ENCODE assay signal across 25 cellular contexts in genomic region chr15:78552597-78552996, GRCh38. TPM values are rescaled to one million over a fixed set of nuclear protein-coding genes. Genes with fewer than 3 reads are reported as not detected.
DNase-seq lines count a peak whose midpoint lies in the region; ATAC-seq, FAIRE-seq and TF ChIP-seq lines count a peak whose summit lies in the region.
"Had no signal": no experiment of that assay in that cellular context is flagged by ENCODE, and none has a peak within 500 bp of the region (broad histone marks: within the 10 kb centered on the region; RNA-seq: fewer than 3 reads in every experiment).

No MANE protein-coding gene starts in this region.

- no peaks in the 10 kb centered on the region for H3K4me1 ChIP-seq in SK-N-SH (ENCODE audit: control insufficient read depth in 1 of 2, insufficient read depth in 2 of 2, low read depth in 1 of 2, low read length in 1 of 2)
- peaks cover 34% of the 10 kb centered on the region for H3K4me1 ChIP-seq in MM.1S (ENCODE audit: low read length)
- peaks cover 6% of the 10 kb centered on the region for H3K4me1 ChIP-seq in GM12878 (ENCODE audit: control insufficient read depth, insufficient read depth, low read length)
- H3K4me1 ChIP-seq: BLaER1 treated with 17β-estradiol and CSF1 and Interleukin-3, amounts not matched to agents 10 nM and 100 nM had no signal

- H3K9ac ChIP-seq in SK-N-SH (no peak overlapping the region), MM.1S (ENCODE audit: low read length) (no peak overlapping the region), GM12878 (ENCODE audit: control insufficient read depth, insufficient read depth, low read length) (no peak overlapping the region)
- H3K9ac ChIP-seq: BLaER1 treated with 17β-estradiol and CSF1 and Interleukin-3, amounts not matched to agents 10 nM and 100 nM had no signal

- H3K9me2 ChIP-seq in SK-N-SH (no peaks in the 10 kb centered on the region), MM.1S (replicated peaks; ENCODE audit: insufficient read depth, low read length) (no peaks in the 10 kb centered on the region)

- intact Hi-C loops in GM12878 (cut with micrococcal nuclease; ENCODE audit: unreplicated experiment) = no loop called here

- H3K36me3 ChIP-seq in SK-N-SH (replicated peaks in 1 of 2; ENCODE audit: control insufficient read depth in 1 of 2, insufficient read depth in 2 of 2, low read length in 1 of 2) (peaks cover 27 to 32% of the 10 kb centered on the region in 2 experiments), MM.1S (replicated peaks; ENCODE audit: insufficient read depth, low read length) (peaks cover 10% of the 10 kb centered on the region; the same call in 1 of the 2 replicates), GM12878 (ENCODE audit: control insufficient read depth in 2 of 2, insufficient read depth in 2 of 2, low read length in 1 of 2) (peaks cover 3 to 17% of the 10 kb centered on the region in 2 experiments)

- H3K4me2 ChIP-seq in SK-N-SH = no peak overlapping the region
- H3K4me2 ChIP-seq in MM.1S (ENCODE audit: low read depth, low read length) = peak overlapping the region; percentile 60; the same call in 1 of the 2 replicates
- no peak overlapping the region for H3K4me2 ChIP-seq in GM12878 (ENCODE audit: control insufficient read depth, insufficient read depth)
- H3K4me2 ChIP-seq: BLaER1 treated with 17β-estradiol and CSF1 and Interleukin-3, amounts not matched to agents 10 nM and 100 nM had no signal

- no TSS peak for BruUV-seq in GM12878 (replicated peaks; lab: Mats Ljungman, UMichigan)

- H3F3A ChIP-seq in SK-N-SH (replicated peaks; ENCODE audit: insufficient read depth) (peaks cover 8% of the 10 kb centered on the region), MM.1S (ENCODE audit: insufficient read depth, low read length) (peaks cover 27% of the 10 kb centered on the region)

- CTCF ChIA-PET in SK-N-SH (lab: Yijun Ruan, JAX) = interaction anchor here (1.2 kb wide), 1 partner anchor 183 kb away, joined by 3 read pairs; no protein-coding TSS in a partner anchor
- CTCF ChIA-PET in GM12878 (lab: Yijun Ruan, JAX) = interaction anchor here (1.0 to 1.2 kb wide), 3 partner anchors 11 to 186 kb away, joined by 3 read pairs; partner anchors contain the start of gene PSMA4

- H3K79me2 ChIP-seq in SK-N-SH (ENCODE audit: insufficient read depth) (no peaks in the 10 kb centered on the region), MM.1S (ENCODE audit: low read length) (no peaks in the 10 kb centered on the region), GM12878 (ENCODE audit: control insufficient read depth, insufficient read depth, low read length) (no peaks in the 10 kb centered on the region)

- no peak for TF ChIP-seq CTCF in SK-N-SH (IDR thresholded peaks at IDR 0.05)
- TF ChIP-seq CTCF in MM.1S (IDR thresholded peaks at IDR 0.05; ENCODE audit: low read length) = no peak
- TF ChIP-seq CTCF in GM12878 (IDR thresholded peaks at IDR 0.05 in 2 of 3, conservative IDR thresholded peaks at IDR 0.05 in 1 of 3; ENCODE audit: control insufficient read depth in 2 of 3, extremely low read depth in 1 of 3, insufficient read depth in 1 of 3, low read depth in 3 of 3, low read length in 3 of 3) = no peak
- TF ChIP-seq CTCF in foreskin fibroblast (IDR thresholded peaks at IDR 0.05; ENCODE audit: low read depth, low read length) = no peak

- no peak for TF ChIP-seq POLR2A in GM12878 (IDR thresholded peaks at IDR 0.05; ENCODE audit: low read depth, low read length)

- no peak for FAIRE-seq in GM12878 (lab: Jason Lieb, UNC)
- FAIRE-seq: GM12891, H54, HTR-8/SVneo had no signal

- DNase-seq in SK-N-SH (no peak), MM.1S (no peak), GM12878 (ENCODE audit: low read depth, low spot score) (no peak), foreskin fibroblast (no peak)
- DNase-seq: AML-193; CD4-positive, alpha-beta T cell; DMS53; GDM1; KG1; NCI-H1092; NCI-H1417 treated with DMSO at 0.1 percent for 48 hours; NCI-H1694 treated with DMSO at 0.1 percent for 48 hours; NCI-H2081; NCI-H446; NCI-H524 treated with DMSO at 0.1 percent for 48 hours; NCI-H82; RPMI8226; SHP77 had no signal

- POLR2A ChIA-PET in SK-N-SH (lab: Yijun Ruan, JAX) (interaction anchor here (1.4 kb wide), 1 partner anchor 13 kb away, joined by 3 read pairs; the partner anchor contains the start of gene CHRNA5), GM12878 (lab: Charles Lee) (interaction anchor here (0.9 to 1.7 kb wide), 2 partner anchors 12 to 14 kb away, joined by 3 to 4 read pairs; partner anchors contain the start of gene PSMA4)

- H3K27me3 ChIP-seq in SK-N-SH (ENCODE audit: insufficient read depth) (no peaks in the 10 kb centered on the region), MM.1S (replicated peaks; ENCODE audit: insufficient read depth, low read length) (no peaks in the 10 kb centered on the region), GM12878 (replicated peaks in 1 of 2; ENCODE audit: control insufficient read depth in 2 of 2, insufficient read depth in 2 of 2, low read length in 1 of 2) (no peaks in the 10 kb centered on the region)
- H3K27me3 ChIP-seq: BLaER1 treated with 17β-estradiol and CSF1 and Interleukin-3, amounts not matched to agents 10 nM and 100 nM had no signal

- SMC1A ChIA-PET in GM12878 (lab: Charles Lee; ENCODE audit: uncharacterized antibody, unreplicated experiment) = interaction anchor here (1.0 to 2.1 kb wide), 5 partner anchors 10 to 16 kb away, joined by 3 to 11 read pairs (median 4); partner anchors contain the start of genes CHRNA5 and PSMA4

- RAD21 ChIA-PET in GM12878 (lab: Charles Lee; ENCODE audit: unreplicated experiment) = interaction anchor here (0.5 to 1.4 kb wide), 3 partner anchors 11 to 16 kb away, joined by 3 to 5 read pairs (median 3); no protein-coding TSS in a partner anchor

- TF ChIP-seq EP300 in SK-N-SH (IDR thresholded peaks at IDR 0.05; ENCODE audit: borderline replicate concordance in 1 of 2, low read depth in 1 of 2, low read length in 1 of 2) (no peak), GM12878 (IDR thresholded peaks at IDR 0.05; ENCODE audit: borderline replicate concordance in 1 of 2, control insufficient read depth in 1 of 2, low read depth in 2 of 2, low read length in 2 of 2) (no peak)

- H2AFZ ChIP-seq in SK-N-SH (ENCODE audit: low read depth) (no peak overlapping the region), MM.1S (ENCODE audit: low read length) (no peak overlapping the region), GM12878 (ENCODE audit: control insufficient read depth, low read depth, low read length) (peak overlapping the region; percentile 37; the same call in 1 of the 2 replicates)

- in situ Hi-C loops in GM12878 (cut with MboI) = no loop called here

- WGBS in SK-N-SH (ENCODE audit: low lambda C conversion rate) = 75% methylated on average over 5 of the region's 5 CpGs
- 82% methylated on average over 5 of the region's 5 CpGs for WGBS in GM12878 (ENCODE audit: insufficient coverage, insufficient replicate concordance, low lambda C conversion rate, missing lambda C conversion rate)

- H3K27ac ChIP-seq in SK-N-SH (ENCODE audit: low read depth in 2 of 2, low read length in 1 of 2) = no peak overlapping the region
- H3K27ac ChIP-seq in MM.1S (ENCODE audit: low read length) = peak overlapping the region; percentile 65; the same call in 1 of the 2 replicates
- no peak overlapping the region; the same call in 1 of the 2 replicates for H3K27ac ChIP-seq in GM12878 (ENCODE audit: control insufficient read depth, insufficient read depth)
- H3K27ac ChIP-seq: BLaER1 treated with 17β-estradiol and CSF1 and Interleukin-3, amounts not matched to agents 10 nM and 100 nM had no signal

- H4K20me1 ChIP-seq in SK-N-SH (ENCODE audit: insufficient read depth) (no peaks in the 10 kb centered on the region), MM.1S (ENCODE audit: insufficient read depth, low read length) (no peaks in the 10 kb centered on the region), GM12878 (ENCODE audit: control insufficient read depth, insufficient read depth) (no peaks in the 10 kb centered on the region)

- TF ChIP-seq RAD21 in SK-N-SH (IDR thresholded peaks at IDR 0.05; ENCODE audit: low read length) = no peak
- TF ChIP-seq RAD21 in GM12878 (IDR thresholded peaks at IDR 0.05; ENCODE audit: insufficient read depth, low read depth, low read length) = no peak

- H3K4me3 ChIP-seq in SK-N-SH (ENCODE audit: low read depth in 2 of 2, low read length in 1 of 2) (no peak overlapping the region), MM.1S (ENCODE audit: low read length) (no peak overlapping the region), GM12878 (no peak overlapping the region), foreskin fibroblast (ENCODE audit: low read depth in 1 of 2, low read length in 2 of 2) (no peak overlapping the region)
- H3K4me3 ChIP-seq: BLaER1 treated with 17β-estradiol and CSF1 and Interleukin-3, amounts not matched to agents 10 nM and 100 nM had no signal

- ATAC-seq in SK-N-SH treated with all-trans-retinoic acid at 6 μM for 48 hours = peak; percentile 53; the same call in 2 of the 3 replicates
- no peak; the same call in 2 of the 3 replicates for ATAC-seq in GM12878
- ATAC-seq in HG03280 (IDR thresholded peaks at IDR 0.05; ENCODE audit: unreplicated experiment) = no peak
- ATAC-seq in GM21825 (IDR thresholded peaks at IDR 0.05; ENCODE audit: unreplicated experiment) = no peak

- H3K9me3 ChIP-seq in SK-N-SH (no peaks in the 10 kb centered on the region), MM.1S (replicated peaks; ENCODE audit: insufficient read depth, low read length) (no peaks in the 10 kb centered on the region), GM12878 (replicated peaks; ENCODE audit: control insufficient read depth, insufficient read depth, low read length) (no peaks in the 10 kb centered on the region)
- H3K9me3 ChIP-seq: BLaER1 treated with 17β-estradiol and CSF1 and Interleukin-3, amounts not matched to agents 10 nM and 100 nM had no signal

RNA-seq across cellular contexts. Expression of gene PSMA4, which starts 12.4 kb away (rescaled TPM):
- 212 and 251 TPM in 2 replicates for polyA plus RNA-seq in SK-N-SH (2012; rRNA removed)
- polyA plus RNA-seq in SK-N-SH (2012; cell fraction: cytosol; rRNA removed) = 298 and 384 TPM in 2 replicates
- polyA plus RNA-seq in SK-N-SH (2012; cell fraction: nucleus; rRNA removed) = 69.9 and 146 TPM in 2 replicates
- 87.8 and 92.9 TPM in 2 replicates for total RNA-seq in GM12878 (2013; cell fraction: nucleolus; rRNA removed)
- 210 and 266 TPM in 2 replicates for total RNA-seq in GM12878 (2014; rRNA removed)
- total RNA-seq in GM12878 (2014; rRNA removed; fragmentation: Illumina TruSeq; extraction: Trizol) = 388 and 393 TPM in 2 replicates
- 264 and 268 TPM in 2 replicates for total RNA-seq in GM12878 (2021)
- polyA plus RNA-seq in GM12878 (2011; ENCODE audit: low read depth) = 242 TPM
- polyA plus RNA-seq in GM12878 (2011; rRNA removed) = 560 and 713 TPM in 2 replicates
- 278 and 284 TPM in 2 replicates for polyA plus RNA-seq in GM12878 (2011; cell fraction: cytosol; rRNA removed)
- polyA plus RNA-seq in GM12878 (2011; cell fraction: nucleus; rRNA removed) = 198 and 233 TPM in 2 replicates
- 256 and 258 TPM in 2 replicates for polyA plus RNA-seq in GM12878 (2012)
- 562 and 695 TPM in 2 replicates for polyA plus RNA-seq in GM12878 (2014; fragmentation: Illumina TruSeq; extraction: Trizol)
- polyA plus RNA-seq in GM12878 (2014; fragmentation: Nextera tagmentation; extraction: Ambion mirVana) = 1,000 to 10,000 TPM; 1,117 to 1,221 TPM
- 277 and 369 TPM in 2 replicates for polyA plus RNA-seq in GM12878 (2014; rRNA removed)
- 100 to 1,000 TPM; 533 to 563 TPM for polyA plus RNA-seq in GM12878 (2016; fragmentation: Nextera tagmentation; extraction: Ambion mirVana)
- 130 and 177 TPM in 2 replicates for polyA minus RNA-seq in GM12878 (2011; rRNA and poly(A)+ RNA removed)
- 44.6 and 64.8 TPM in 2 replicates for polyA minus RNA-seq in GM12878 (2011; cell fraction: cytosol; rRNA and poly(A)+ RNA removed)
- 46.9 and 61.7 TPM in 2 replicates for polyA minus RNA-seq in GM12878 (2011; cell fraction: nucleus; rRNA and poly(A)+ RNA removed)

RNA-seq across cellular contexts. Expression of gene CHRNA5, which starts 12.7 kb away (rescaled TPM):
- 5.3 and 5.5 TPM in 2 replicates for polyA plus RNA-seq in SK-N-SH (2012; rRNA removed)
- 8.4 and 10.5 TPM in 2 replicates for polyA plus RNA-seq in SK-N-SH (2012; cell fraction: cytosol; rRNA removed)
- polyA plus RNA-seq in SK-N-SH (2012; cell fraction: nucleus; rRNA removed) = 0.88 and 2.0 TPM in 2 replicates
- 12.1 and 12.5 TPM in 2 replicates for total RNA-seq in GM12878 (2013; cell fraction: nucleolus; rRNA removed)
- 9.6 and 14.7 TPM in 2 replicates for total RNA-seq in GM12878 (2014; rRNA removed)
- 14.7 and 16.4 TPM in 2 replicates for total RNA-seq in GM12878 (2014; rRNA removed; fragmentation: Illumina TruSeq; extraction: Trizol)
- total RNA-seq in GM12878 (2021) = 14.3 and 14.8 TPM in 2 replicates
- polyA plus RNA-seq in GM12878 (2011; ENCODE audit: low read depth) = 4.6 TPM
- polyA plus RNA-seq in GM12878 (2011; rRNA removed) = 16.4 and 25.1 TPM in 2 replicates
- polyA plus RNA-seq in GM12878 (2011; cell fraction: cytosol; rRNA removed) = 5.1 and 5.4 TPM in 2 replicates
- 2.7 and 4.5 TPM in 2 replicates for polyA plus RNA-seq in GM12878 (2011; cell fraction: nucleus; rRNA removed)
- polyA plus RNA-seq in GM12878 (2012) = 6.5 TPM in 2 replicates
- 15.1 and 20.1 TPM in 2 replicates for polyA plus RNA-seq in GM12878 (2014; fragmentation: Illumina TruSeq; extraction: Trizol)
- 1 to 10 TPM; 2.6 to 6.1 TPM for polyA plus RNA-seq in GM12878 (2014; fragmentation: Nextera tagmentation; extraction: Ambion mirVana)
- 8.4 and 10.6 TPM in 2 replicates for polyA plus RNA-seq in GM12878 (2014; rRNA removed)
- polyA plus RNA-seq in GM12878 (2016; fragmentation: Nextera tagmentation; extraction: Ambion mirVana) = 10 to 100 TPM in 1 of 2 experiments, under 1 TPM in 1; 0.74 to 21.4 TPM
- 4.4 and 11.6 TPM in 2 replicates for polyA minus RNA-seq in GM12878 (2011; rRNA and poly(A)+ RNA removed)
- polyA minus RNA-seq in GM12878 (2011; cell fraction: cytosol; rRNA and poly(A)+ RNA removed) = 0.94 and 4.8 TPM in 2 replicates
- 1.3 and 2.4 TPM in 2 replicates for polyA minus RNA-seq in GM12878 (2011; cell fraction: nucleus; rRNA and poly(A)+ RNA removed)

RNA-seq across cellular contexts. Expression of gene HYKK, which starts 45.2 kb away (rescaled TPM):
- polyA plus RNA-seq in SK-N-SH (2012; rRNA removed) (2.2 and 2.8 TPM in 2 replicates), GM12878 (2011; rRNA removed) (0.75 and 0.79 TPM in 2 replicates), GM12878 (2014; fragmentation: Illumina TruSeq; extraction: Trizol) (0.66 and 1.0 TPM in 2 replicates), GM12878 (2014; fragmentation: Nextera tagmentation; extraction: Ambion mirVana) (under 1 TPM; 0.15 to 0.34 TPM), GM12878 (2014; rRNA removed) (0.55 and 0.62 TPM in 2 replicates), GM12878 (2016; fragmentation: Nextera tagmentation; extraction: Ambion mirVana) (under 1 TPM; 0.28 to 0.43 TPM)
- 2.8 TPM in 2 replicates for polyA plus RNA-seq in SK-N-SH (2012; cell fraction: cytosol; rRNA removed)
- 1.7 and 2.8 TPM in 2 replicates for polyA plus RNA-seq in SK-N-SH (2012; cell fraction: nucleus; rRNA removed)
- 1.6 and 2.1 TPM in 2 replicates for total RNA-seq in GM12878 (2013; cell fraction: nucleolus; rRNA removed)
- total RNA-seq in GM12878 (2014; rRNA removed) (0.27 and 0.79 TPM in 2 replicates), GM12878 (2014; rRNA removed; fragmentation: Illumina TruSeq; extraction: Trizol) (0.46 and 0.98 TPM in 2 replicates), GM12878 (2021) (0.23 and 0.66 TPM in 2 replicates)
- 0.62 TPM for polyA plus RNA-seq in GM12878 (2011; ENCODE audit: low read depth)
- 0.55 and 0.78 TPM in 2 replicates for polyA plus RNA-seq in GM12878 (2011; cell fraction: cytosol; rRNA removed)
- polyA plus RNA-seq in GM12878 (2011; cell fraction: nucleus; rRNA removed) = 0.60 and 0.67 TPM in 2 replicates
- 0.51 and 0.90 TPM in 2 replicates for polyA plus RNA-seq in GM12878 (2012)
- 0.41 and 0.95 TPM in 2 replicates for polyA minus RNA-seq in GM12878 (2011; rRNA and poly(A)+ RNA removed)
- not detected in 2 replicates for polyA minus RNA-seq in GM12878 (2011; cell fraction: cytosol; rRNA and poly(A)+ RNA removed)
- 0.12 and 0.38 TPM in 2 replicates for polyA minus RNA-seq in GM12878 (2011; cell fraction: nucleus; rRNA and poly(A)+ RNA removed)
